ENCODE assay signal across 1 cellular context in genomic region chr4:103074598-103075434, GRCh38.
TF ChIP-seq lines count a peak whose summit lies in the region.

No MANE protein-coding gene starts in this region.

TF ChIP-seq in HCT116, 20 proteins besides CTCF, POLR2A, EP300 and RAD21:
- TF ChIP-seq FOSL1 (IDR thresholded peaks at IDR 0.05; ENCODE audit: low read depth) (no peak), ZFX (IDR thresholded peaks at IDR 0.05) (no peak), SP1 (IDR thresholded peaks at IDR 0.05; ENCODE audit: low read depth) (no peak)
